In the genomic region with DNA sequence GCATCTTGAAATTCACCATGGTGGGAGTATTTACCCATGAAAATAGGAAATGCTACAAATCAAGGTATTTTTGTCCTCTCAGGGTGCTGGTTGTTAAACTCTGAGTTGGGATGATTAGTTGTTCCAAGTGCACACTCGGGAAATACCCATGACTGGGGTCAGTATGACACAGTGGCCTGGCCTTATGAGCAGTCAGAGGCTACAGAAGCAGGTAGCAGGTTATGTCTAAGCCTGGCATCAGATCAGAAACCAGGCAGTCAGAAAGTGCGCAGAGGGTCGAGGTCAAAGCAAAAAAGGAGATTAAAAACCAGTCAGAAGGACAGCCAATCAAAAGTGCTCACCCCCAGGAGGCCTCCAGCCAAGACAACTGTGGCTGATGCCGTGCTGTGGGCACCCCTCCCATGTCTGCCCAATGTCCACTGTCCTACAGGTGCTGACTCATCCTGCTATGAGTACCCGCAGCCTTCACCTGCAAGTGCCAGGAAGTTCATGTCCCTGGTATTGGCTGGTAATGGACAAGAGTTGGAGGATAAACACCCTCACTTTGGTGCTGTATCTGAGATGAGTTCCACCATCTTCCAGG, we compare ENCODE assay signal across 17 cellular contexts.
A peak's percentile ranks its signal among the peaks of the same experiment; 100 is the strongest.
DNase-seq lines count a peak whose midpoint lies in the region; ATAC-seq and TF ChIP-seq lines count a peak whose summit lies in the region.
"Had no signal": no experiment of that assay in that cellular context is flagged by ENCODE, and none has a peak within 500 bp of the region (broad histone marks: within the 10 kb centered on the region; RNA-seq: fewer than 3 reads in every experiment).

No MANE protein-coding gene starts in this region.

- intact Hi-C loops in stomach (cut with DNase I; ENCODE audit: low total_unique reads) = no loop called here

- no peaks in the 10 kb centered on the region for H3K27me3 ChIP-seq in stomach
- H3K27me3 ChIP-seq: SJSA1 had no signal

- no peak overlapping the region for H3K4me3 ChIP-seq in stomach
- H3K4me3 ChIP-seq: SJSA1 had no signal

- no peak overlapping the region for H3K27ac ChIP-seq in stomach
- H3K27ac ChIP-seq: RWPE1, SJSA1 had no signal

- ATAC-seq in GM19467 (IDR thresholded peaks at IDR 0.05; ENCODE audit: unreplicated experiment) = no peak
- ATAC-seq: CD8-positive, alpha-beta T cell had no signal

- no peaks in the 10 kb centered on the region for H3K4me1 ChIP-seq in stomach
- H3K4me1 ChIP-seq: SJSA1 had no signal

- no peaks in the 10 kb centered on the region for H3K9me3 ChIP-seq in stomach
- H3K9me3 ChIP-seq: SJSA1 had no signal

- TF ChIP-seq CTCF in stomach (IDR thresholded peaks at IDR 0.05) = no peak

- DNase-seq in DMS53 (lab: John Stamatoyannopoulos, UW) (peak; percentile 86), NCI-H2196 treated with DMSO at 0.1 percent for 48 hours (lab: John Stamatoyannopoulos, UW; ENCODE audit: unreplicated experiment) (peak; percentile 26), kidney tubule cell (ENCODE audit: low spot score) (peak; percentile 37), stomach (peak; percentile 36), COR-L47 (lab: John Stamatoyannopoulos, UW) (no peak), HCEC 1CT (no peak)
- DNase-seq: CD8-positive, alpha-beta T cell; DMS 273 treated with DMSO at 0.1 percent for 48 hours; EL; NCI-H1048; NCI-H1694; NCI-H2107; NCI-H446; SW 1271 had no signal

- 50 to 84% (median 62%) methylated on average over 5 of the region's 5 CpGs for WGBS in stomach, 5 donors

- TF ChIP-seq POLR2A in stomach (IDR thresholded peaks at IDR 0.05) = no peak

- no peak for TF ChIP-seq EP300 in stomach (IDR thresholded peaks at IDR 0.05)

- no peaks in the 10 kb centered on the region for H3K36me3 ChIP-seq in stomach
- H3K36me3 ChIP-seq: SJSA1 had no signal

Comparison
In these comparisons a context has a peak if more than half of its experiments do, and no peak if none do; other contexts are left out.
1. DNase-seq: peak in DMS53 (single experiment), NCI-H2196 treated with DMSO at 0.1 percent for 48 hours (single experiment), kidney tubule cell (single experiment) and stomach (single experiment); none in COR-L47 (single experiment) and HCEC 1CT (single experiment).